ENCODE assay signal across 25 cellular contexts in genomic region chr2:216320852-216321251, GRCh38. TPM values are rescaled to one million over a fixed set of nuclear protein-coding genes. Genes with fewer than 3 reads are reported as not detected.
"Had no signal": no experiment of that assay in that cellular context is flagged by ENCODE, and none has a peak within 500 bp of the region (broad histone marks: within the 10 kb centered on the region; RNA-seq: fewer than 3 reads in every experiment).

No MANE protein-coding gene starts in this region.

- H3K27me3 ChIP-seq: ascending aorta, body of pancreas had no signal

- H3K36me3 ChIP-seq: ascending aorta had no signal

- H3K36me3 Mint-ChIP-seq: activated naive CD4-positive, alpha-beta T cell treated with anti-CD3 and anti-CD28 coated beads, Interleukin-2, amount 10 ng/mL, durations not matched to agents 7 days and 5 days; activated naive CD8-positive, alpha-beta T cell treated with anti-CD3 and anti-CD28 coated beads for 36 hours had no signal

- H3K4me1 ChIP-seq: ascending aorta, body of pancreas had no signal

- H3K9me3 Mint-ChIP-seq: activated CD8-positive, alpha-beta T cell treated with anti-CD3 and anti-CD28 coated beads for 36 hours; activated naive CD4-positive, alpha-beta T cell treated with anti-CD3 and anti-CD28 coated beads, Interleukin-2, amount 10 ng/mL, durations not matched to agents 7 days and 5 days; activated naive CD8-positive, alpha-beta T cell treated with anti-CD3 and anti-CD28 coated beads for 36 hours; activated T-helper 2 cell treated with anti-CD3 and anti-CD28 coated beads, Interferon-gamma antibody, Interleukin-2, Interleukin-4, amounts not matched to agents 10 μg/mL and 5 μg/mL and 100 μg/mL, durations not matched to agents 14 hours and 24 hours and 36 hours; T-helper 1 cell treated with Interleukin-12 subunit alpha and Interleukin-12 subunit beta and Interleukin-4 antibody, amounts not matched to agents 30 μg/mL and 1 μg/mL, for 36 hours had no signal

- ATAC-seq: activated CD4-positive, CD25-positive, alpha-beta regulatory T cell treated with anti-CD3 and anti-CD28 coated beads, Interleukin-2, amount 50 U/mL, for 24 hours; activated CD8-positive, alpha-beta T cell treated with anti-CD3 and anti-CD28 coated beads for 36 hours; activated T-cell treated with anti-CD3 and anti-CD28 coated beads, Interleukin-2, amount 50 U/mL, for 72 hours; body of pancreas had no signal

- DNase-seq: activated CD4-positive, alpha-beta T cell treated with anti-CD3 and anti-CD28 coated beads for 4 hours; activated CD8-positive, alpha-beta memory T cell treated with anti-CD3 and anti-CD28 coated beads, Interleukin-2, amount 50 U/mL, for 4 hours; activated CD8-positive, alpha-beta T cell treated with anti-CD3 and anti-CD28 coated beads for 36 hours; activated gamma-delta T cell treated with Interleukin-2 at 50 U/mL for 16 hours; activated naive CD4-positive, alpha-beta T cell treated with anti-CD3 and anti-CD28 coated beads, Interleukin-2, amount 10 ng/mL, durations not matched to agents 7 days and 5 days; activated naive CD8-positive, alpha-beta T cell treated with anti-CD3 and anti-CD28 coated beads for 36 hours; activated T-cell treated with anti-CD3 and anti-CD28 coated beads, Interleukin-2, amount 50 U/mL, for 72 hours; amniotic stem cell; body of pancreas; central memory CD4-positive, alpha-beta T cell; MM.1S; NCI-H1105; NCI-H1436; NCI-H1694 treated with DMSO at 0.1 percent for 48 hours; NCI-H2029 treated with DMSO at 0.1 percent for 48 hours; NCI-H446; NCI-H524; PC-9; SHP77 treated with DMSO at 0.1 percent for 48 hours had no signal

- H3K27me3 Mint-ChIP-seq: activated CD8-positive, alpha-beta T cell treated with anti-CD3 and anti-CD28 coated beads for 36 hours; activated naive CD8-positive, alpha-beta T cell treated with anti-CD3 and anti-CD28 coated beads for 36 hours had no signal

- H3K4me2 ChIP-seq: PC-9 had no signal

- H2AFZ ChIP-seq: PC-9 had no signal

- H3K4me1 Mint-ChIP-seq: activated naive CD4-positive, alpha-beta T cell treated with anti-CD3 and anti-CD28 coated beads, Interleukin-2, amount 10 ng/mL, durations not matched to agents 7 days and 5 days had no signal

- H3K4me3 Mint-ChIP-seq: activated CD8-positive, alpha-beta T cell treated with anti-CD3 and anti-CD28 coated beads for 36 hours; activated naive CD4-positive, alpha-beta T cell treated with anti-CD3 and anti-CD28 coated beads, Interleukin-2, amount 10 ng/mL, durations not matched to agents 7 days and 5 days; activated naive CD8-positive, alpha-beta T cell treated with anti-CD3 and anti-CD28 coated beads for 36 hours; activated T-cell treated with anti-CD3 and anti-CD28 coated beads, Interleukin-2, amount 50 U/mL, for 72 hours; T-helper 1 cell treated with Interleukin-12 subunit alpha and Interleukin-12 subunit beta and Interleukin-4 antibody, amounts not matched to agents 30 μg/mL and 1 μg/mL, for 36 hours had no signal

- H3K27ac ChIP-seq: ascending aorta, body of pancreas, PC-9 had no signal

- H3K4me3 ChIP-seq: ascending aorta, body of pancreas, PC-9 had no signal

- H3K9me3 ChIP-seq: ascending aorta, body of pancreas had no signal

- H3K27ac Mint-ChIP-seq: activated CD8-positive, alpha-beta T cell treated with anti-CD3 and anti-CD28 coated beads for 36 hours; activated naive CD4-positive, alpha-beta T cell treated with anti-CD3 and anti-CD28 coated beads, Interleukin-2, amount 10 ng/mL, durations not matched to agents 7 days and 5 days; activated naive CD8-positive, alpha-beta T cell treated with anti-CD3 and anti-CD28 coated beads for 36 hours; activated T-cell treated with anti-CD3 and anti-CD28 coated beads, Interleukin-2, amount 50 U/mL, for 72 hours; activated T-helper 2 cell treated with anti-CD3 and anti-CD28 coated beads, Interferon-gamma antibody, Interleukin-2, Interleukin-4, amounts not matched to agents 10 μg/mL and 5 μg/mL and 100 μg/mL, durations not matched to agents 14 hours and 24 hours and 36 hours; T-helper 1 cell treated with Interleukin-12 subunit alpha and Interleukin-12 subunit beta and Interleukin-4 antibody, amounts not matched to agents 30 μg/mL and 1 μg/mL, for 36 hours had no signal

RNA-seq across cellular contexts. Expression of gene MARCHF4, which starts 51.4 kb away (rescaled TPM):
- total RNA-seq: activated CD8-positive, alpha-beta T cell treated with anti-CD3 and anti-CD28 coated beads for 36 hours; activated naive CD8-positive, alpha-beta T cell treated with anti-CD3 and anti-CD28 coated beads for 36 hours; activated T-cell treated with anti-CD3 and anti-CD28 coated beads, Interleukin-2, amount 50 U/mL, for 72 hours; activated T-helper 2 cell treated with anti-CD3 and anti-CD28 coated beads, Interferon-gamma antibody, Interleukin-2, Interleukin-4, amounts not matched to agents 10 μg/mL and 5 μg/mL and 100 μg/mL, durations not matched to agents 14 hours and 24 hours and 36 hours; ascending aorta; bronchial epithelial cell; SK-MEL-5 had no signal
